1 cellular context compared by ENCODE assay signal in the genomic region with DNA sequence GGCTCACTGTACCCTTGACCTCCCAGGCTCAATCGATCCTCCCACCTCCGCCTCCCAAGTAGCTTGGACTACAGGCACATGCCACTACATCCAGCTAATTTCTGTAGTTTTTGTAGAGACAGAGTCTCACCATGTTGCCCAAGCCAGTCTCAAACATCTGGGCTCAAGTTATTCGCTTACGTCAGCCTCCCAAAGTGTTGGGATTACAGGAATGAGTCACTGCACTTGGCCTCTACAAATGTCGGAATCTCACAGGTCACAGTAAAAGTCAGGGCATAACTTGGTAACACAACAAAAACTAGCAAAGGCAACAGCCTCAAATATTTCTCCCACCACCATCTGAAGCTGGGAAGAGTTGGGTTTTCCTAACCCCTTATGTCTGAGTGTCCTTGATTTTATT.
TF ChIP-seq lines count a peak whose summit lies in the region.

No MANE protein-coding gene starts in this region.

TF ChIP-seq in A549, 52 proteins besides CTCF, POLR2A, EP300 and RAD21 (continued from another document):
- TF ChIP-seq KDM5A (IDR thresholded peaks at IDR 0.05) (no peak), FOSL2 (IDR thresholded peaks at IDR 0.05) (no peak), FOSL2 (CRISPR knock-in tag; IDR thresholded peaks at IDR 0.05) (peak; percentile 79), ZFP36 (IDR thresholded peaks at IDR 0.05; ENCODE audit: borderline replicate concordance, partially characterized antibody) (no peak), RFX5 (IDR thresholded peaks at IDR 0.05) (no peak), NR3C1 (IDR thresholded peaks at IDR 0.05) (no peak), MAZ (IDR thresholded peaks at IDR 0.05; ENCODE audit: borderline replicate concordance, low read depth, low read length) (no peak), HEYL (CRISPR knock-in tag; IDR thresholded peaks at IDR 0.05) (no peak), CEBPB (IDR thresholded peaks at IDR 0.05) (peak in 1 of 2 experiments; percentile 84; a peak in 2 of 4 replicates), GATA3 (IDR thresholded peaks at IDR 0.05; ENCODE audit: borderline replicate concordance) (peak; percentile 77; the same call in 1 of the 2 replicates), CBX2 (IDR thresholded peaks at IDR 0.05; ENCODE audit: borderline replicate concordance, low read depth) (no peak), MYC (IDR thresholded peaks at IDR 0.05; ENCODE audit: borderline replicate concordance, low read length) (no peak), ZC3H11A (IDR thresholded peaks at IDR 0.05) (no peak), FOSB (CRISPR knock-in tag; IDR thresholded peaks at IDR 0.05) (no peak), EHMT2 (IDR thresholded peaks at IDR 0.05; ENCODE audit: low read depth) (no peak)
- TF ChIP-seq, protein P1, sequence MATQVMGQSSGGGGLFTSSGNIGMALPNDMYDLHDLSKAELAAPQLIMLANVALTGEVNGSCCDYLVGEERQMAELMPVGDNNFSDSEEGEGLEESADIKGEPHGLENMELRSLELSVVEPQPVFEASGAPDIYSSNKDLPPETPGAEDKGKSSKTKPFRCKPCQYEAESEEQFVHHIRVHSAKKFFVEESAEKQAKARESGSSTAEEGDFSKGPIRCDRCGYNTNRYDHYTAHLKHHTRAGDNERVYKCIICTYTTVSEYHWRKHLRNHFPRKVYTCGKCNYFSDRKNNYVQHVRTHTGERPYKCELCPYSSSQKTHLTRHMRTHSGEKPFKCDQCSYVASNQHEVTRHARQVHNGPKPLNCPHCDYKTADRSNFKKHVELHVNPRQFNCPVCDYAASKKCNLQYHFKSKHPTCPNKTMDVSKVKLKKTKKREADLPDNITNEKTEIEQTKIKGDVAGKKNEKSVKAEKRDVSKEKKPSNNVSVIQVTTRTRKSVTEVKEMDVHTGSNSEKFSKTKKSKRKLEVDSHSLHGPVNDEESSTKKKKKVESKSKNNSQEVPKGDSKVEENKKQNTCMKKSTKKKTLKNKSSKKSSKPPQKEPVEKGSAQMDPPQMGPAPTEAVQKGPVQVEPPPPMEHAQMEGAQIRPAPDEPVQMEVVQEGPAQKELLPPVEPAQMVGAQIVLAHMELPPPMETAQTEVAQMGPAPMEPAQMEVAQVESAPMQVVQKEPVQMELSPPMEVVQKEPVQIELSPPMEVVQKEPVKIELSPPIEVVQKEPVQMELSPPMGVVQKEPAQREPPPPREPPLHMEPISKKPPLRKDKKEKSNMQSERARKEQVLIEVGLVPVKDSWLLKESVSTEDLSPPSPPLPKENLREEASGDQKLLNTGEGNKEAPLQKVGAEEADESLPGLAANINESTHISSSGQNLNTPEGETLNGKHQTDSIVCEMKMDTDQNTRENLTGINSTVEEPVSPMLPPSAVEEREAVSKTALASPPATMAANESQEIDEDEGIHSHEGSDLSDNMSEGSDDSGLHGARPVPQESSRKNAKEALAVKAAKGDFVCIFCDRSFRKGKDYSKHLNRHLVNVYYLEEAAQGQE (IDR thresholded peaks at IDR 0.05) = no peak
